ENCODE assay signal across 2 cellular contexts in the genomic region with DNA sequence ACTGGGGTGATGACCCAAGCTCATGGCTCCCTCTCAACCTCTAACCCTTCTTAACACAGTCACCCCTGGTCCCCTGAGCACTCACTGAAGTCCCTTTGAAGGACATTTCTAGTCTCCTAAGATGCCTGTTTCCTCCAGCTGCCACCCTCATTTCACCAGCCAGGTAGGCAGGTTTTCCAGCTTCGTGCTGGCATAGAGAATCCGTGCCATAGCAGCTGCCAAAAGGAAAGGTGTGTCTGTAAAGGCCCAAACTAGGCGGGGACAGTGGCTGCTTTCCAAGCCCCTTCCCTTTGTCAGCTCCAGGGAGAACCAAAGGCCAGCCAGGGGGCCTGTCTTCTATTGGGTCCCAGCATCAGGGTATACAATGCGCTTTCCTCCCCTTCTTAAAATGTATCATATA. TPM values are rescaled to one million over a fixed set of nuclear protein-coding genes. Genes with fewer than 3 reads are reported as not detected.
"Had no signal": no experiment of that assay in that cellular context is flagged by ENCODE, and none has a peak within 500 bp of the region (broad histone marks: within the 10 kb centered on the region; RNA-seq: fewer than 3 reads in every experiment).

No MANE protein-coding gene starts in this region.

RNA-seq across cellular contexts. Expression of a gene that starts 36.9 kb away (rescaled TPM):
- total RNA-seq: urinary bladder had no signal
- polyA plus RNA-seq: smooth muscle cell had no signal
